11 cellular contexts compared by ENCODE assay signal in genomic region chr2:105803773-105804172, GRCh38. TPM values are rescaled to one million over a fixed set of nuclear protein-coding genes. Genes with fewer than 3 reads are reported as not detected.
DNase-seq lines count a peak whose midpoint lies in the region; ATAC-seq, FAIRE-seq and TF ChIP-seq lines count a peak whose summit lies in the region.
"Had no signal": no experiment of that assay in that cellular context is flagged by ENCODE, and none has a peak within 500 bp of the region (broad histone marks: within the 10 kb centered on the region; RNA-seq: fewer than 3 reads in every experiment).

No MANE protein-coding gene starts in this region.

- peak overlapping the region; percentile 88 for H3K4me3 Mint-ChIP-seq in activated T-helper 17 cell treated with anti-CD3 and anti-CD28 coated beads, Interleukin-2, amount 50 U/mL, for 72 hours
- H3K4me3 Mint-ChIP-seq in naive thymus-derived CD8-positive, alpha-beta T cell, result peak overlapping the region; percentile 24 to 88 (median 72)

- H3K4me3 ChIP-seq in BLaER1 treated with 17β-estradiol and CSF1 and Interleukin-3, amounts not matched to agents 10 nM and 100 nM, result no peak overlapping the region
- peak overlapping the region; percentile 23; the same call in 1 of the 2 replicates for H3K4me3 ChIP-seq in GM12865 (ENCODE audit: low read depth, low read length)
- H3K4me3 ChIP-seq in pancreas, result no peak overlapping the region
- no peak overlapping the region for H3K4me3 ChIP-seq in esophagus muscularis mucosa
- H3K4me3 ChIP-seq: thoracic aorta had no signal

- H3K27ac Mint-ChIP-seq in activated T-helper 17 cell treated with anti-CD3 and anti-CD28 coated beads, Interleukin-2, amount 50 U/mL, for 72 hours, result peak overlapping the region; percentile 93
- H3K27ac Mint-ChIP-seq in naive thymus-derived CD8-positive, alpha-beta T cell, result peak overlapping the region; percentile 96 to 100 (median 98)

- FAIRE-seq in pancreas (lab: Jason Lieb, UNC), result no peak
- FAIRE-seq: bronchial epithelial cell had no signal

- H3K4me2 ChIP-seq in BLaER1 treated with 17β-estradiol and CSF1 and Interleukin-3, amounts not matched to agents 10 nM and 100 nM, result peak overlapping the region in 9 of 11 experiments; percentile 9 to 99 (median 95); a peak in 15 of 22 replicates

- H3K9me3 Mint-ChIP-seq in activated T-helper 17 cell treated with anti-CD3 and anti-CD28 coated beads, Interleukin-2, amount 50 U/mL, for 72 hours, result no peaks in the 10 kb centered on the region
- H3K9me3 Mint-ChIP-seq in naive thymus-derived CD8-positive, alpha-beta T cell, result no peaks in the 10 kb centered on the region

- DNase-seq in GM12865 (ENCODE audit: low read depth), result no peak
- no peak for DNase-seq in naive thymus-derived CD8-positive, alpha-beta T cell
- no peak for DNase-seq in pancreas
- DNase-seq in OCI-M1 (lab: John Stamatoyannopoulos, UW), result no peak
- DNase-seq in esophagus muscularis mucosa (ENCODE audit: extremely low spot score), result no peak
- no peak for DNase-seq in kidney tubule cell (ENCODE audit: low spot score)
- DNase-seq: left cardiac atrium had no signal

- WGBS in pancreas, 2 donors, result 80 to 81% methylated on average over 4 of the region's 4 CpGs
- 90% methylated on average over 4 of the region's 4 CpGs for WGBS in esophagus muscularis mucosa

- no peaks in the 10 kb centered on the region for H3K27me3 Mint-ChIP-seq in activated T-helper 17 cell treated with anti-CD3 and anti-CD28 coated beads, Interleukin-2, amount 50 U/mL, for 72 hours
- H3K27me3 Mint-ChIP-seq in naive thymus-derived CD8-positive, alpha-beta T cell, result no peaks in the 10 kb centered on the region

- peaks cover 38 to 73% (median 63%) of the 10 kb centered on the region in 10 experiments for H3K4me1 ChIP-seq in BLaER1 treated with 17β-estradiol and CSF1 and Interleukin-3, amounts not matched to agents 10 nM and 100 nM
- H3K4me1 ChIP-seq in pancreas (peaks cover under 1 to 16% (median 3%) of the 10 kb centered on the region in 3 donors), esophagus muscularis mucosa (peaks cover 38 to 66% (median 47%) of the 10 kb centered on the region in 4 donors)

- POLR2A ChIA-PET in naive thymus-derived CD8-positive, alpha-beta T cell (lab: Charles Lee), result interaction anchor here (0.9 to 1.7 kb wide), 6 partner anchors 8 to 71 kb away, joined by 3 to 6 read pairs (median 4); no protein-coding TSS in a partner anchor

- TF ChIP-seq EP300 in esophagus muscularis mucosa (IDR thresholded peaks at IDR 0.05), result no peak

- H3K9ac ChIP-seq in BLaER1 treated with 17β-estradiol and CSF1 and Interleukin-3, amounts not matched to agents 10 nM and 100 nM, result peak overlapping the region in 2 of 11 experiments; percentile 3 to 28; a peak in 3 of 22 replicates

- H3K27me3 ChIP-seq in BLaER1 treated with 17β-estradiol and CSF1 and Interleukin-3, amounts not matched to agents 10 nM and 100 nM, result no peaks in the 10 kb centered on the region
- no peaks in the 10 kb centered on the region for H3K27me3 ChIP-seq in pancreas
- no peaks in the 10 kb centered on the region for H3K27me3 ChIP-seq in esophagus muscularis mucosa

- ATAC-seq in activated T-helper 17 cell treated with anti-CD3 and anti-CD28 coated beads, Interleukin-2, amount 50 U/mL, for 72 hours (replicated peaks), result peak; percentile 36
- ATAC-seq in naive thymus-derived CD8-positive, alpha-beta T cell, result no peak
- ATAC-seq in pancreas, result no peak
- ATAC-seq: left cardiac atrium had no signal

- H3K27ac ChIP-seq in BLaER1 treated with 17β-estradiol and CSF1 and Interleukin-3, amounts not matched to agents 10 nM and 100 nM, result peak overlapping the region in 9 of 11 experiments; percentile 10 to 100 (median 98); a peak in 15 of 22 replicates
- H3K27ac ChIP-seq in pancreas (no peak overlapping the region), esophagus muscularis mucosa (replicated peaks in 1 of 4) (no peak overlapping the region)
- H3K27ac ChIP-seq: thoracic aorta had no signal

- TF ChIP-seq CTCF in GM12865 (IDR thresholded peaks at IDR 0.05; ENCODE audit: insufficient read depth, low read depth, low read length, missing control alignments) (no peak), pancreas (IDR thresholded peaks at IDR 0.05) (no peak), esophagus muscularis mucosa (IDR thresholded peaks at IDR 0.05) (no peak)

- H3K36me3 Mint-ChIP-seq in activated T-helper 17 cell treated with anti-CD3 and anti-CD28 coated beads, Interleukin-2, amount 50 U/mL, for 72 hours (ENCODE audit: low read depth), result peaks cover 81% of the 10 kb centered on the region
- H3K36me3 Mint-ChIP-seq in naive thymus-derived CD8-positive, alpha-beta T cell, result peaks cover 0 to 30% (median 17%) of the 10 kb centered on the region in 3 donors

- peaks cover 0 to 35% (median 7%) of the 10 kb centered on the region in 11 experiments; a peak in 14 of 22 replicates for H4K20me1 ChIP-seq in BLaER1 treated with 17β-estradiol and CSF1 and Interleukin-3, amounts not matched to agents 10 nM and 100 nM

- intact Hi-C loops in pancreas (cut with DNase I), result no loop called here
- intact Hi-C loops in esophagus muscularis mucosa (cut with DNase I), result no loop called here

- no peak for TF ChIP-seq POLR2A in esophagus muscularis mucosa (IDR thresholded peaks at IDR 0.05; ENCODE audit: low read depth)

- peaks cover 0 to 55% (median 29%) of the 10 kb centered on the region in 11 experiments; a peak in 13 of 22 replicates for H3K9me3 ChIP-seq in BLaER1 treated with 17β-estradiol and CSF1 and Interleukin-3, amounts not matched to agents 10 nM and 100 nM (replicated peaks in 1 of 11)
- H3K9me3 ChIP-seq in pancreas (no peaks in the 10 kb centered on the region), esophagus muscularis mucosa (no peaks in the 10 kb centered on the region)
- H3K9me3 ChIP-seq: thoracic aorta had no signal

- peaks cover 76% of the 10 kb centered on the region for H3K4me1 Mint-ChIP-seq in activated T-helper 17 cell treated with anti-CD3 and anti-CD28 coated beads, Interleukin-2, amount 50 U/mL, for 72 hours
- peaks cover 65 to 96% (median 95%) of the 10 kb centered on the region in 4 donors for H3K4me1 Mint-ChIP-seq in naive thymus-derived CD8-positive, alpha-beta T cell

- peaks cover 0 to 90% (median 67%) of the 10 kb centered on the region in 11 experiments; a peak in 20 of 22 replicates for H3K36me3 ChIP-seq in BLaER1 treated with 17β-estradiol and CSF1 and Interleukin-3, amounts not matched to agents 10 nM and 100 nM
- H3K36me3 ChIP-seq in pancreas (no peaks in the 10 kb centered on the region), esophagus muscularis mucosa (no peaks in the 10 kb centered on the region)
- H3K36me3 ChIP-seq: thoracic aorta had no signal

RNA-seq across cellular contexts. Expression of gene NCK2, which starts 59.1 kb away (rescaled TPM):
- total RNA-seq in activated T-helper 17 cell treated with anti-CD3 and anti-CD28 coated beads, Interleukin-2, amount 50 U/mL, for 72 hours, result 10 to 100 TPM; 75.4 to 85.4 TPM
- total RNA-seq in naive thymus-derived CD8-positive, alpha-beta T cell, result 100 to 1,000 TPM; 119 to 124 TPM
- polyA plus RNA-seq in naive thymus-derived CD8-positive, alpha-beta T cell, result 100 to 1,000 TPM in 1 of 3 donors, 10 to 100 TPM in 2; 36.6 to 110 (median 67.8) TPM
- 10 to 100 TPM; 30.8 to 57.6 (median 31.4) TPM for total RNA-seq in pancreas
- polyA plus RNA-seq in pancreas, result 10 to 100 TPM; 28.4 to 29.9 TPM
- 100 to 1,000 TPM in 2 of 4 donors, 10 to 100 TPM in 2; 59.8 to 130 (median 96.2) TPM for total RNA-seq in esophagus muscularis mucosa

Comparison
In these comparisons a context has a peak if more than half of its experiments do, and no peak if none do; other contexts are left out.
1. H3K27ac ChIP-seq: peak in BLaER1 treated with 17β-estradiol and CSF1 and Interleukin-3, amounts not matched to agents 10 nM and 100 nM (9 of 11); none in pancreas (0 of 4) and esophagus muscularis mucosa (0 of 4).